In genomic region chr1:36996106-36996505, GRCh38 we compare ENCODE assay signal across 31 cellular contexts. TPM values are rescaled to one million over a fixed set of nuclear protein-coding genes. Genes with fewer than 3 reads are reported as not detected.
"Had no signal": no experiment of that assay in that cellular context is flagged by ENCODE, and none has a peak within 500 bp of the region (broad histone marks: within the 10 kb centered on the region; RNA-seq: fewer than 3 reads in every experiment).

No MANE protein-coding gene starts in this region.

- H3K4me3 ChIP-seq: colonic mucosa, esophagus squamous epithelium, gastrocnemius medialis, heart right ventricle, left lung, lower lobe of right lung, mucosa of descending colon had no signal

- H3K36me3 ChIP-seq: colonic mucosa, esophagus squamous epithelium, gastrocnemius medialis, heart right ventricle, left lung, lower lobe of right lung had no signal

- H3K9me3 ChIP-seq: colonic mucosa, esophagus squamous epithelium, gastrocnemius medialis, heart right ventricle, left lung, lower lobe of right lung, mucosa of descending colon had no signal

- FAIRE-seq: endometrium, islet of Langerhans, keratinocyte had no signal

- H3K9me3 Mint-ChIP-seq: dendritic cell treated with granulocyte-macrophage colony-stimulating factor and Interleukin-4, amounts not matched to agents 40 ng/mL and 50 ng/mL, for 4 days; effector memory CD8-positive, alpha-beta T cell; endodermal cell; mesothelial cell of epicardium had no signal

- H3K4me1 Mint-ChIP-seq: endodermal cell, mesothelial cell of epicardium had no signal

- H3K4me1 ChIP-seq: colonic mucosa, esophagus squamous epithelium, gastrocnemius medialis, heart right ventricle, left lung, lower lobe of right lung had no signal

- H3K27ac Mint-ChIP-seq: dendritic cell treated with granulocyte-macrophage colony-stimulating factor and Interleukin-4, amounts not matched to agents 40 ng/mL and 50 ng/mL, for 4 days; effector memory CD8-positive, alpha-beta T cell; endodermal cell; mesothelial cell of epicardium had no signal

- H3K27me3 ChIP-seq: colonic mucosa had no signal

- ATAC-seq: effector memory CD8-positive, alpha-beta T cell; esophagus mucosa; gastrocnemius medialis; heart right ventricle; left cardiac atrium; left lung; left ventricle myocardium superior; lower lobe of right lung; mucosa of descending colon had no signal

- H3K4me3 Mint-ChIP-seq: dendritic cell treated with granulocyte-macrophage colony-stimulating factor and Interleukin-4, amounts not matched to agents 40 ng/mL and 50 ng/mL, for 4 days; effector memory CD8-positive, alpha-beta T cell; endodermal cell; mesothelial cell of epicardium had no signal

- H3K27ac ChIP-seq: colonic mucosa, epithelial cell of prostate, esophagus squamous epithelium, gastrocnemius medialis, heart right ventricle, left lung, lower lobe of right lung had no signal

- H3K36me3 Mint-ChIP-seq: mesothelial cell of epicardium had no signal

- DNase-seq: colonic mucosa; cortex of kidney; effector CD8-positive, alpha-beta T cell; effector memory CD8-positive, alpha-beta T cell; endodermal cell; erythroblast; esophagus squamous epithelium; foreskin fibroblast; foreskin melanocyte; gastrocnemius medialis; glutamatergic neuron; head of caudate nucleus; heart right ventricle; hippocampal formation; left cardiac atrium; left lung; left ventricle myocardium superior; lower lobe of right lung; mesenchymal stem cell; mucosa of descending colon had no signal

RNA-seq across cellular contexts. Expression of gene GRIK3, which starts 38.2 kb away (rescaled TPM):
- total RNA-seq: dermis microvascular lymphatic vessel endothelial cell, glomerular endothelial cell, lung microvascular endothelial cell, mesenteric fat pad, mesothelial cell of epicardium had no signal
- polyA plus RNA-seq: keratinocyte had no signal
